Comparison of ENCODE assay signal across 7 cellular contexts in genomic region chr4:41505161-41505653, GRCh38. TPM values are rescaled to one million over a fixed set of nuclear protein-coding genes. Genes with fewer than 3 reads are reported as not detected.
DNase-seq lines count a peak whose midpoint lies in the region; ATAC-seq, FAIRE-seq and TF ChIP-seq lines count a peak whose summit lies in the region.

No MANE protein-coding gene starts in this region.

- no peaks in the 10 kb centered on the region for H3K36me3 ChIP-seq in HEK293 (ENCODE audit: control insufficient read depth in 2 of 2, insufficient read depth in 1 of 2, low read length in 2 of 2)

- no peaks in the 10 kb centered on the region for H3K9me3 ChIP-seq in HEK293 (ENCODE audit: control insufficient read depth, insufficient read depth, low read depth, low read length)

- TF ChIP-seq CTCF in HEK293 (tag by site-specific recombination; IDR thresholded peaks at IDR 0.05) (no peak), GM20000 (IDR thresholded peaks at IDR 0.05; ENCODE audit: extremely low read depth, missing control alignments) (no peak)

- H3K4me1 Mint-ChIP-seq in activated T-helper 17 cell treated with anti-CD3 and anti-CD28 coated beads, Interleukin-2, amount 50 U/mL, for 72 hours = no peaks in the 10 kb centered on the region

- no peak overlapping the region for H3K4me3 Mint-ChIP-seq in activated T-helper 17 cell treated with anti-CD3 and anti-CD28 coated beads, Interleukin-2, amount 50 U/mL, for 72 hours

- DNase-seq in RCC 7860 (ENCODE audit: low spot score) (peak; percentile 77), head of caudate nucleus (peak in 35 of 42 donors; percentile 12 to 85 (median 38)), superior temporal gyrus (ENCODE audit: extremely low spot score) (peak; percentile 85), foreskin melanocyte (no peak), GM20000 (ENCODE audit: low spot score) (no peak)

- CTCF ChIA-PET in HEK293 (lab: Yijun Ruan, JAX) = no interaction called here

- H3K4me1 ChIP-seq in HEK293 (ENCODE audit: control insufficient read depth, insufficient read depth, low read length) = 0 out of 2 replicates have a peak, but pooled peaks cover 3% of the 10 kb centered on the region

- FAIRE-seq in RCC 7860 (lab: Jason Lieb, UNC) = no peak

- peaks cover 8% of the 10 kb centered on the region for H3K27me3 Mint-ChIP-seq in activated T-helper 17 cell treated with anti-CD3 and anti-CD28 coated beads, Interleukin-2, amount 50 U/mL, for 72 hours

- no peaks in the 10 kb centered on the region for H3K36me3 Mint-ChIP-seq in activated T-helper 17 cell treated with anti-CD3 and anti-CD28 coated beads, Interleukin-2, amount 50 U/mL, for 72 hours (ENCODE audit: low read depth)

- no peak for ATAC-seq in activated T-helper 17 cell treated with anti-CD3 and anti-CD28 coated beads, Interleukin-2, amount 50 U/mL, for 72 hours (replicated peaks)

- POLR2A ChIA-PET in HEK293 (lab: Yijun Ruan, JAX) = interaction anchor here (1.1 kb wide), 1 partner anchor 19 kb away, joined by 4 read pairs; no protein-coding TSS in a partner anchor

- no peak overlapping the region for H3K4me3 ChIP-seq in HEK293 (ENCODE audit: low read depth, low read length)

- H3K27ac Mint-ChIP-seq in activated T-helper 17 cell treated with anti-CD3 and anti-CD28 coated beads, Interleukin-2, amount 50 U/mL, for 72 hours = no peak overlapping the region

- peaks cover 6% of the 10 kb centered on the region for H3K9me3 Mint-ChIP-seq in activated T-helper 17 cell treated with anti-CD3 and anti-CD28 coated beads, Interleukin-2, amount 50 U/mL, for 72 hours

- intact Hi-C loops in head of caudate nucleus (cut with DNase I) = loop anchor here (10.0 kb wide), 1 partner anchor 140 kb away; no protein-coding TSS in a partner anchor

- no peak overlapping the region for H3K27ac ChIP-seq in HEK293 (ENCODE audit: extremely low read depth, low read depth, low read length)

TF ChIP-seq in HEK293, 187 proteins besides CTCF, POLR2A, EP300 and RAD21 (continues in another document):
- TF ChIP-seq ZSCAN4 (tag by site-specific recombination; IDR thresholded peaks at IDR 0.05) (no peak), ZNF211 (tag by site-specific recombination; IDR thresholded peaks at IDR 0.05; ENCODE audit: low read depth) (no peak), ZIC2 (tag by site-specific recombination; IDR thresholded peaks at IDR 0.05) (peak; percentile 49), OSR2 (tag by site-specific recombination; IDR thresholded peaks at IDR 0.05) (peak; percentile 23; the same call in 1 of the 2 replicates), GLIS1 (tag by site-specific recombination; IDR thresholded peaks at IDR 0.05) (no peak), ZBTB48 (tag by site-specific recombination; IDR thresholded peaks at IDR 0.05) (peak; percentile 88), ZBTB44 (tag by site-specific recombination; IDR thresholded peaks at IDR 0.05) (peak; percentile 39; the same call in 1 of the 2 replicates), ZBTB17 (tag by site-specific recombination; IDR thresholded peaks at IDR 0.05) (0 out of 2 replicates have a peak, but pooled peaks have one; percentile 43), ZNF501 (tag by site-specific recombination; IDR thresholded peaks at IDR 0.05) (peak; percentile 45; the same call in 1 of the 2 replicates), SALL2 (tag by site-specific recombination; IDR thresholded peaks at IDR 0.05; ENCODE audit: borderline replicate concordance) (no peak), ZBTB21 (tag by site-specific recombination; IDR thresholded peaks at IDR 0.05) (0 out of 2 replicates have a peak, but pooled peaks have one; percentile 28), ZNF184 (tag by site-specific recombination; IDR thresholded peaks at IDR 0.05) (peak; percentile 91), SETDB1 (IDR thresholded peaks at IDR 0.05; ENCODE audit: insufficient read length, low read length) (peak; percentile 20), ZNF600 (tag by site-specific recombination; IDR thresholded peaks at IDR 0.05) (peak; percentile 18; the same call in 1 of the 2 replicates), PRDM6 (tag by site-specific recombination; IDR thresholded peaks at IDR 0.05) (0 out of 2 replicates have a peak, but pooled peaks have one; percentile 32), ZEB2 (tag by site-specific recombination; IDR thresholded peaks at IDR 0.05) (peak; percentile 59; the same call in 1 of the 2 replicates), ZNF629 (tag by site-specific recombination; IDR thresholded peaks at IDR 0.05) (peak; percentile 74), ZFP37 (tag by site-specific recombination; IDR thresholded peaks at IDR 0.05) (0 out of 2 replicates have a peak, but pooled peaks have one; percentile 29), IKZF3 (tag by site-specific recombination; IDR thresholded peaks at IDR 0.05) (peak; percentile 50; the same call in 1 of the 2 replicates), ZNF366 (tag by site-specific recombination; conservative IDR thresholded peaks at IDR 0.05) (peak; percentile 57)

RNA-seq across cellular contexts. Expression of gene LIMCH1, which starts 32.8 kb away (rescaled TPM):
- not detected for total RNA-seq in activated T-helper 17 cell treated with anti-CD3 and anti-CD28 coated beads, Interleukin-2, amount 50 U/mL, for 72 hours

Comparison
In these comparisons a context has a peak if more than half of its experiments do, and no peak if none do; other contexts are left out.
1. DNase-seq: peak in RCC 7860 (single experiment), head of caudate nucleus (35 of 42) and superior temporal gyrus (single experiment); none in foreskin melanocyte (single experiment) and GM20000 (single experiment).